ENCODE assay signal across 1 cellular context in genomic region chr5:9362600-9362999, GRCh38.
TF ChIP-seq lines count a peak whose summit lies in the region.

No MANE protein-coding gene starts in this region.

TF ChIP-seq in GM12878, 131 proteins besides CTCF, POLR2A, EP300 and RAD21 (continued from another document):
- peak; percentile 52; the same call in 1 of the 2 replicates for TF ChIP-seq PAX5 (IDR thresholded peaks at IDR 0.05; ENCODE audit: borderline replicate concordance, low read depth, low read length)
- no peak for TF ChIP-seq KAT2A (conservative IDR thresholded peaks at IDR 0.05; ENCODE audit: control insufficient read depth, low read depth, low read length)
- peak; percentile 63 for TF ChIP-seq BCL3 (IDR thresholded peaks at IDR 0.05; ENCODE audit: borderline replicate concordance, insufficient read depth, low read depth, low read length, poor library complexity, severe bottlenecking)
- TF ChIP-seq SREBF1 (IDR thresholded peaks at IDR 0.05; ENCODE audit: low read length), result no peak
- no peak for TF ChIP-seq HDAC6 (IDR thresholded peaks at IDR 0.05; ENCODE audit: unreplicated experiment)
- peak; percentile 19; the same call in 1 of the 2 replicates for TF ChIP-seq TCF3 (IDR thresholded peaks at IDR 0.05; ENCODE audit: borderline replicate concordance, insufficient read depth, low read depth, low read length)
- TF ChIP-seq PKNOX1 (IDR thresholded peaks at IDR 0.05), result no peak
- peak; percentile 34 to 63 for TF ChIP-seq IKZF2 (IDR thresholded peaks at IDR 0.05)
